15 cellular contexts compared by ENCODE assay signal in genomic region chr20:46618316-46619110, GRCh38. TPM values are rescaled to one million over a fixed set of nuclear protein-coding genes. Genes with fewer than 3 reads are reported as not detected.
DNase-seq lines count a peak whose midpoint lies in the region; ATAC-seq and TF ChIP-seq lines count a peak whose summit lies in the region.
"Had no signal": no experiment of that assay in that cellular context is flagged by ENCODE, and none has a peak within 500 bp of the region (broad histone marks: within the 10 kb centered on the region; RNA-seq: fewer than 3 reads in every experiment).

No MANE protein-coding gene starts in this region.

- H3K27ac ChIP-seq in endodermal cell (ENCODE audit: low read depth, low read length) (no peak overlapping the region), gastrocnemius medialis (no peak overlapping the region), upper lobe of left lung (no peak overlapping the region), PC-9 (no peak overlapping the region)

- no peak overlapping the region for H3K4me3 ChIP-seq in endodermal cell (ENCODE audit: low read length)
- H3K4me3 ChIP-seq in gastrocnemius medialis = no peak overlapping the region
- H3K4me3 ChIP-seq in upper lobe of left lung = no peak overlapping the region
- no peak overlapping the region for H3K4me3 ChIP-seq in PC-9

- H3K36me3 ChIP-seq in endodermal cell (ENCODE audit: control insufficient read depth, insufficient read depth, low read length) (no peaks in the 10 kb centered on the region), gastrocnemius medialis (no peaks in the 10 kb centered on the region), upper lobe of left lung (no peaks in the 10 kb centered on the region), PC-9 (ENCODE audit: low read depth) (no peaks in the 10 kb centered on the region)

- TF ChIP-seq POLR2A in gastrocnemius medialis (IDR thresholded peaks at IDR 0.05) (no peak), upper lobe of left lung (IDR thresholded peaks at IDR 0.05) (no peak)

- H2AFZ ChIP-seq in PC-9 = no peak overlapping the region

- H3K4me1 ChIP-seq in endodermal cell (ENCODE audit: control insufficient read depth, insufficient read depth, low read length) = peaks cover 7% of the 10 kb centered on the region
- H3K4me1 ChIP-seq in gastrocnemius medialis = no peaks in the 10 kb centered on the region
- no peaks in the 10 kb centered on the region for H3K4me1 ChIP-seq in upper lobe of left lung
- H3K4me1 ChIP-seq in PC-9 (replicated peaks; ENCODE audit: insufficient read depth) = no peaks in the 10 kb centered on the region

- H3K9me3 ChIP-seq in endodermal cell (ENCODE audit: control insufficient read depth, low read length) (peaks cover 14% of the 10 kb centered on the region), gastrocnemius medialis (no peaks in the 10 kb centered on the region), upper lobe of left lung (no peaks in the 10 kb centered on the region), PC-9 (ENCODE audit: insufficient read depth, low read depth) (no peaks in the 10 kb centered on the region; the same call in 1 of the 2 replicates)

- H3K9me2 ChIP-seq in PC-9 (ENCODE audit: insufficient read depth) = no peaks in the 10 kb centered on the region

- no peaks in the 10 kb centered on the region for H3F3A ChIP-seq in PC-9 (ENCODE audit: insufficient read depth, low read depth)

- intact Hi-C loops in gastrocnemius medialis (cut with DNase I; ENCODE audit: low total_unique reads) = no loop called here
- intact Hi-C loops in PC-9 (cut with micrococcal nuclease; ENCODE audit: unreplicated experiment) = no loop called here

- no peak overlapping the region for H3K27ac Mint-ChIP-seq in endodermal cell
- H3K27ac Mint-ChIP-seq: B cell; CD4-positive, alpha-beta T cell had no signal

- H3K36me3 Mint-ChIP-seq in endodermal cell (ENCODE audit: low read depth) = no peaks in the 10 kb centered on the region

- no peak overlapping the region for H3K4me2 ChIP-seq in PC-9

- TF ChIP-seq EP300 in upper lobe of left lung (IDR thresholded peaks at IDR 0.05) = no peak

- H3K79me2 ChIP-seq in PC-9 (ENCODE audit: low read depth) = no peaks in the 10 kb centered on the region

- peaks cover 2% of the 10 kb centered on the region for H3K9me3 Mint-ChIP-seq in endodermal cell
- H3K9me3 Mint-ChIP-seq: CD4-positive, alpha-beta T cell had no signal

- H3K9ac ChIP-seq in endodermal cell (ENCODE audit: extremely low read depth, low read length, poor library complexity, severe bottlenecking) = no peak overlapping the region

- H3K27me3 ChIP-seq in endodermal cell (ENCODE audit: control insufficient read depth, insufficient read depth, low read length, poor library complexity, severe bottlenecking) (no peaks in the 10 kb centered on the region), gastrocnemius medialis (no peaks in the 10 kb centered on the region), upper lobe of left lung (no peaks in the 10 kb centered on the region), PC-9 (ENCODE audit: insufficient read depth, low read depth) (0 out of 2 replicates have a peak, but pooled peaks cover 7% of the 10 kb centered on the region)

- TF ChIP-seq CTCF in endodermal cell (conservative IDR thresholded peaks at IDR 0.05) = no peak
- no peak for TF ChIP-seq CTCF in gastrocnemius medialis (IDR thresholded peaks at IDR 0.05 in 4 of 5, conservative IDR thresholded peaks at IDR 0.05 in 1 of 5)
- no peak for TF ChIP-seq CTCF in upper lobe of left lung (IDR thresholded peaks at IDR 0.05)
- no peak for TF ChIP-seq CTCF in PC-9 (conservative IDR thresholded peaks at IDR 0.05)

- WGBS in endodermal cell (ENCODE audit: insufficient coverage in 1 of 2, insufficient read length in 1 of 2), 2 experiments = 91 to 96% methylated on average over 6 to 7 of the region's 7 CpGs
- 82 to 91% methylated on average over 7 of the region's 7 CpGs for WGBS in upper lobe of left lung, 2 donors

- POLR2A ChIA-PET in PC-9 (lab: Charles Lee; ENCODE audit: unreplicated experiment) = no interaction called here

- DNase-seq in DMS79 (lab: John Stamatoyannopoulos, UW) = peak; percentile 9
- peak; percentile 85 for DNase-seq in NCI-H82 (lab: John Stamatoyannopoulos, UW)
- DNase-seq in endodermal cell = peak; percentile 6
- peak; percentile 73 for DNase-seq in kidney tubule cell (ENCODE audit: low spot score)
- DNase-seq in gastrocnemius medialis = no peak
- DNase-seq in upper lobe of left lung = no peak
- no peak for DNase-seq in PC-9
- DNase-seq in activated T-cell treated with anti-CD3 and anti-CD28 coated beads for 4 hours = no peak
- DNase-seq: Calu3; CD4-positive, alpha-beta T cell; DMS 273 treated with DMSO at 0.1 percent for 48 hours; EL had no signal

- H4K20me1 ChIP-seq in PC-9 (ENCODE audit: insufficient read depth) = no peaks in the 10 kb centered on the region

- H3K4me3 Mint-ChIP-seq in endodermal cell = no peak overlapping the region
- H3K4me3 Mint-ChIP-seq: B cell; CD4-positive, alpha-beta T cell had no signal

- ATAC-seq in gastrocnemius medialis = no peak
- no peak for ATAC-seq in upper lobe of left lung (ENCODE audit: low FRiP score in 2 of 2)

- H3K27me3 Mint-ChIP-seq in endodermal cell (ENCODE audit: insufficient read depth) = peaks cover 8% of the 10 kb centered on the region

- in situ Hi-C loops in gastrocnemius medialis (cut with MboI; ENCODE audit: low sequenced_read_pairs in 4 of 4) = no loop called here

- no TSS peak for BruUV-seq in PC-9 (replicated peaks; lab: Mats Ljungman, UMichigan)

- CTCF ChIA-PET in PC-9 (lab: Charles Lee) = no interaction called here

- peaks cover 24% of the 10 kb centered on the region for H3K4me1 Mint-ChIP-seq in endodermal cell
- H3K4me1 Mint-ChIP-seq: B cell had no signal

RNA-seq across cellular contexts. Expression of gene SLC13A3, which starts 32.7 kb away (rescaled TPM):
- total RNA-seq in endodermal cell (1 to 10 TPM; 7.3 to 9.0 TPM), gastrocnemius medialis (1 to 10 TPM in 2 of 4 donors, under 1 TPM in 2; 0.20 to 2.8 (median 1.1) TPM), upper lobe of left lung (10 to 100 TPM in 1 of 6 donors, 1 to 10 TPM in 4, under 1 TPM in 1; 0.88 to 11.5 (median 1.3) TPM), PC-9 (2021) (6.0 and 9.1 TPM in 2 replicates)
- 4.2 TPM for polyA plus RNA-seq in endodermal cell (2013, experiment 1 of 2)
- polyA plus RNA-seq in endodermal cell (2013, experiment 2 of 2) = 3.9 TPM
- total RNA-seq: A172, Calu3, HT1080 had no signal

Comparison
In these comparisons a context has a peak if more than half of its experiments do, and no peak if none do; other contexts are left out.
1. DNase-seq: peak in DMS79 (single experiment), NCI-H82 (single experiment), endodermal cell (single experiment) and kidney tubule cell (single experiment); none in gastrocnemius medialis (0 of 2), upper lobe of left lung (0 of 2), PC-9 (0 of 2) and activated T-cell treated with anti-CD3 and anti-CD28 coated beads for 4 hours (single experiment).